10 cellular contexts compared by ENCODE assay signal in genomic region chr10:74008212-74008731, GRCh38. TPM values are rescaled to one million over a fixed set of nuclear protein-coding genes. Genes with fewer than 3 reads are reported as not detected.
DNase-seq lines count a peak whose midpoint lies in the region; ATAC-seq and TF ChIP-seq lines count a peak whose summit lies in the region.
"Had no signal": no experiment of that assay in that cellular context is flagged by ENCODE, and none has a peak within 500 bp of the region (broad histone marks: within the 10 kb centered on the region; RNA-seq: fewer than 3 reads in every experiment).

No MANE protein-coding gene starts in this region.

- DNase-seq in GM13977 (ENCODE audit: low spot score) (peak; percentile 60), T-cell (no peak), neural progenitor cell (ENCODE audit: low spot score) (no peak), NCI-H1048 (lab: John Stamatoyannopoulos, UW) (no peak)
- no peak for DNase-seq in activated CD8-positive, alpha-beta T cell treated with anti-CD3 and anti-CD28 coated beads, Interleukin-2, amount 10 ng/mL, durations not matched to agents 7 days and 5 days
- DNase-seq in activated CD4-positive, alpha-beta T cell treated with anti-CD3 and anti-CD28 coated beads for 1 hour = no peak
- DNase-seq: activated T-cell treated with anti-CD3 and anti-CD28 coated beads, Interleukin-2, amount 50 U/mL, for 72 hours had no signal

- H3K4me1 Mint-ChIP-seq in T-cell (peaks cover 35 to 57% (median 55%) of the 10 kb centered on the region in 3 donors), neural progenitor cell (peaks cover 44% of the 10 kb centered on the region)
- H3K4me1 Mint-ChIP-seq in activated CD8-positive, alpha-beta T cell treated with anti-CD3 and anti-CD28 coated beads, Interleukin-2, amount 10 ng/mL, durations not matched to agents 7 days and 5 days (ENCODE audit: low read depth) = peaks cover 42% of the 10 kb centered on the region

- H3K27ac Mint-ChIP-seq in T-cell (peak overlapping the region; percentile 31 to 48), neural progenitor cell (peak overlapping the region; percentile 75)
- no peak overlapping the region for H3K27ac Mint-ChIP-seq in activated CD8-positive, alpha-beta T cell treated with anti-CD3 and anti-CD28 coated beads, Interleukin-2, amount 10 ng/mL, durations not matched to agents 7 days and 5 days
- H3K27ac Mint-ChIP-seq: activated T-cell treated with anti-CD3 and anti-CD28 coated beads, Interleukin-2, amount 50 U/mL, for 72 hours had no signal

- H3K4me1 ChIP-seq in neural progenitor cell = peaks cover 18% of the 10 kb centered on the region

- H3K9ac ChIP-seq in neural progenitor cell = no peak overlapping the region

- H3K9me3 Mint-ChIP-seq in T-cell (no peaks in the 10 kb centered on the region), neural progenitor cell (no peaks in the 10 kb centered on the region)
- no peaks in the 10 kb centered on the region for H3K9me3 Mint-ChIP-seq in activated CD8-positive, alpha-beta T cell treated with anti-CD3 and anti-CD28 coated beads, Interleukin-2, amount 10 ng/mL, durations not matched to agents 7 days and 5 days (ENCODE audit: insufficient read depth)
- H3K9me3 Mint-ChIP-seq: activated T-cell treated with anti-CD3 and anti-CD28 coated beads, Interleukin-2, amount 50 U/mL, for 72 hours had no signal

- no peaks in the 10 kb centered on the region for H3K36me3 ChIP-seq in neural progenitor cell

- H3K36me3 Mint-ChIP-seq in T-cell = peaks cover 2% of the 10 kb centered on the region
- peaks cover 14% of the 10 kb centered on the region for H3K36me3 Mint-ChIP-seq in neural progenitor cell
- peaks cover 3% of the 10 kb centered on the region for H3K36me3 Mint-ChIP-seq in activated CD8-positive, alpha-beta T cell treated with anti-CD3 and anti-CD28 coated beads, Interleukin-2, amount 10 ng/mL, durations not matched to agents 7 days and 5 days (ENCODE audit: low read depth)

- H3K4me3 Mint-ChIP-seq in T-cell (no peak overlapping the region), neural progenitor cell (no peak overlapping the region)
- H3K4me3 Mint-ChIP-seq in activated CD8-positive, alpha-beta T cell treated with anti-CD3 and anti-CD28 coated beads, Interleukin-2, amount 10 ng/mL, durations not matched to agents 7 days and 5 days = no peak overlapping the region
- H3K4me3 Mint-ChIP-seq: activated T-cell treated with anti-CD3 and anti-CD28 coated beads, Interleukin-2, amount 50 U/mL, for 72 hours had no signal

- H3K27me3 Mint-ChIP-seq in T-cell (no peaks in the 10 kb centered on the region), neural progenitor cell (ENCODE audit: insufficient read depth, low read depth) (no peaks in the 10 kb centered on the region)
- no peaks in the 10 kb centered on the region for H3K27me3 Mint-ChIP-seq in activated CD8-positive, alpha-beta T cell treated with anti-CD3 and anti-CD28 coated beads, Interleukin-2, amount 10 ng/mL, durations not matched to agents 7 days and 5 days (ENCODE audit: low read depth)

- H3K4me2 ChIP-seq in neural progenitor cell = no peak overlapping the region

- no peak overlapping the region for H3K4me3 ChIP-seq in neural progenitor cell

- H3F3A ChIP-seq in neural progenitor cell (ENCODE audit: low read depth) = peaks cover 11% of the 10 kb centered on the region

- no peak for TF ChIP-seq CTCF in GM13977 (IDR thresholded peaks at IDR 0.05; ENCODE audit: extremely low read depth, insufficient read depth, missing control alignments)
- no peak for TF ChIP-seq CTCF in neural progenitor cell (IDR thresholded peaks at IDR 0.05)

- H3K79me2 ChIP-seq in neural progenitor cell (ENCODE audit: low read depth) = peaks cover 100% of the 10 kb centered on the region

- in situ Hi-C loops in GM13977 (cut with MboI; ENCODE audit: low pct_unique_long_range_greater_than_20kb, low sequenced_read_pairs, unreplicated experiment) = no loop called here

- H2AFZ ChIP-seq in neural progenitor cell (replicated peaks) = no peak overlapping the region

- H3K9me3 ChIP-seq in neural progenitor cell (ENCODE audit: low read depth) = no peaks in the 10 kb centered on the region

- H4K20me1 ChIP-seq in neural progenitor cell (ENCODE audit: low read depth) = peaks cover 41% of the 10 kb centered on the region

- POLR2A ChIA-PET in T-cell (lab: Charles Lee) = no interaction called here
- POLR2A ChIA-PET in activated CD8-positive, alpha-beta T cell treated with anti-CD3 and anti-CD28 coated beads, Interleukin-2, amount 10 ng/mL, durations not matched to agents 7 days and 5 days (lab: Charles Lee) = no interaction called here

- CTCF ChIA-PET in T-cell (lab: Charles Lee) = interaction anchor here in 1 of 2 donors (0.7 to 1.0 kb wide), 2 partner anchors 9 to 161 kb away, joined by 3 to 4 read pairs; no protein-coding TSS in a partner anchor
- CTCF ChIA-PET in activated CD8-positive, alpha-beta T cell treated with anti-CD3 and anti-CD28 coated beads, Interleukin-2, amount 10 ng/mL, durations not matched to agents 7 days and 5 days (lab: Charles Lee) = no interaction called here

- peak overlapping the region; percentile 4 for H3K27ac ChIP-seq in neural progenitor cell
- H3K27ac ChIP-seq: HL-60 had no signal

- peak; percentile 64 for ATAC-seq in HG02981 (IDR thresholded peaks at IDR 0.05; ENCODE audit: unreplicated experiment)
- ATAC-seq in T-cell (replicated peaks in 1 of 4) = no peak
- ATAC-seq in activated CD8-positive, alpha-beta T cell treated with anti-CD3 and anti-CD28 coated beads, Interleukin-2, amount 10 ng/mL, durations not matched to agents 7 days and 5 days = no peak
- no peak for ATAC-seq in esophagus mucosa

- no peaks in the 10 kb centered on the region for H3K27me3 ChIP-seq in neural progenitor cell

RNA-seq across cellular contexts. Expression of gene VCL, which starts 10.4 kb away (rescaled TPM):
- 10 to 100 TPM; 22.6 to 48.7 (median 27.0) TPM for total RNA-seq in T-cell
- total RNA-seq in neural progenitor cell (ENCODE audit: low replicate concordance) = 96.9 and 104 TPM in 2 replicates
- 10 to 100 TPM; 31.2 to 33.2 TPM for total RNA-seq in activated CD8-positive, alpha-beta T cell treated with anti-CD3 and anti-CD28 coated beads, Interleukin-2, amount 10 ng/mL, durations not matched to agents 7 days and 5 days
- 70.2 TPM for total RNA-seq in esophagus mucosa
